Comparison of ENCODE assay signal across 22 cellular contexts in the genomic region with DNA sequence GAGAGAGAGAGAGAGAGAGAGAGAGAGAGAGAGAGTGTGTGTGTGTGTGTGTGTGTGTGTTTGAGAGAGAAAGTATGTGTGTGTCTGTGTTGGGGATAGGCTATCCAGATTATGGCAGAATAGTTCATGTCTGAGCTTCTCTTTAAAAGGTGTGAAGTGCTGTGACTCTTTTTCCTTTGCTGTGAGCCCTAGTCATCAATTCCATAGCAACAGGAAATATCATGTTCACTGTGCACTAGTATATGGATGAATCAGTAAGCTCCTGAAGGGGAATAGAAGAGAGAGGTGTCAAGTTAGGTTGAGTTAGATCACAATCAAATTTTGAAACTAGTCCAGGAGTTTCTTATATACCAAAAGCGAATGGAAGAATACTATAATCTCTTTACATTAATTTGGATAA.
DNase-seq lines count a peak whose midpoint lies in the region; ATAC-seq, FAIRE-seq and TF ChIP-seq lines count a peak whose summit lies in the region.
"Had no signal": no experiment of that assay in that cellular context is flagged by ENCODE, and none has a peak within 500 bp of the region (broad histone marks: within the 10 kb centered on the region; RNA-seq: fewer than 3 reads in every experiment).

No MANE protein-coding gene starts in this region.

- peak; percentile 37 for FAIRE-seq in endothelial cell of umbilical vein (lab: Jason Lieb, UNC)
- no peak for FAIRE-seq in small intestine (lab: Jason Lieb, UNC)

- H3K36me3 ChIP-seq in endothelial cell of umbilical vein (ENCODE audit: control insufficient read depth in 2 of 2, extremely low read depth in 1 of 2, insufficient read depth in 2 of 2, low read length in 2 of 2), result no peaks in the 10 kb centered on the region
- H3K36me3 ChIP-seq in small intestine (ENCODE audit: control insufficient read depth in 2 of 2, insufficient read depth in 2 of 2, low read length in 2 of 2), result no peaks in the 10 kb centered on the region
- H3K36me3 ChIP-seq: BLaER1 treated with 17β-estradiol and CSF1 and Interleukin-3, amounts not matched to agents 10 nM and 100 nM; thyroid gland had no signal

- H3K27ac ChIP-seq in endothelial cell of umbilical vein (ENCODE audit: insufficient read depth, low read depth, low read length) (no peak overlapping the region), small intestine (ENCODE audit: low read depth in 1 of 2, low read length in 1 of 2) (no peak overlapping the region)
- H3K27ac ChIP-seq: BLaER1 treated with 17β-estradiol and CSF1 and Interleukin-3, amounts not matched to agents 10 nM and 100 nM; PC-9; thyroid gland had no signal

- no peak overlapping the region for H3K4me3 ChIP-seq in endothelial cell of umbilical vein (replicated peaks in 1 of 3; ENCODE audit: insufficient read depth in 1 of 3, low read depth in 1 of 3, low read length in 3 of 3)
- no peak overlapping the region for H3K4me3 ChIP-seq in small intestine (ENCODE audit: low read depth in 1 of 2, low read length in 2 of 2)
- H3K4me3 ChIP-seq: BLaER1 treated with 17β-estradiol and CSF1 and Interleukin-3, amounts not matched to agents 10 nM and 100 nM; PC-9; thyroid gland had no signal

- H3K4me1 ChIP-seq in endothelial cell of umbilical vein (ENCODE audit: control insufficient read depth, extremely low read depth, insufficient read depth, low read length) (no peaks in the 10 kb centered on the region), small intestine (ENCODE audit: control insufficient read depth in 2 of 2, insufficient read depth in 1 of 2, low read depth in 1 of 2, low read length in 1 of 2) (no peaks in the 10 kb centered on the region)
- H3K4me1 ChIP-seq: BLaER1 treated with 17β-estradiol and CSF1 and Interleukin-3, amounts not matched to agents 10 nM and 100 nM; thyroid gland had no signal

- 83 to 87% (median 86%) methylated on average over 1 of the region's 1 CpG for WGBS in small intestine, 3 donors

- DNase-seq in GM03348 (ENCODE audit: low spot score) (peak; percentile 8), M059J (ENCODE audit: low read depth) (peak; percentile 70), endothelial cell of umbilical vein (ENCODE audit: low read depth, low spot score) (peak; percentile 56), lung microvascular endothelial cell (ENCODE audit: low read depth in 2 of 2) (peak; percentile 52 to 55), small intestine (no peak), NCI-H1048 (lab: John Stamatoyannopoulos, UW) (no peak), inferior parietal cortex (ENCODE audit: extremely low spot score) (no peak)
- DNase-seq in activated CD4-positive, alpha-beta T cell treated with anti-CD3 and anti-CD28 coated beads for 36 hours, result no peak
- DNase-seq: activated B cell treated with CpG ODN at 0.5 μM for 24 hours; activated CD8-positive, alpha-beta T cell treated with anti-CD3 and anti-CD28 coated beads, Interleukin-2, amount 10 ng/mL, durations not matched to agents 7 days and 5 days; activated T-cell treated with anti-CD3 and anti-CD28 coated beads, Interleukin-2, amount 50 U/mL, for 48 hours; foreskin melanocyte; MV-4-11; NCI-H2029; NCI-H69; thyroid gland had no signal

- CTCF ChIA-PET in endothelial cell of umbilical vein (lab: Charles Lee), result interaction anchor here (1.0 to 1.3 kb wide), 2 partner anchors 9 to 16 kb away, joined by 3 to 4 read pairs; no protein-coding TSS in a partner anchor
- CTCF ChIA-PET in activated CD4-positive, alpha-beta T cell treated with anti-CD3 and anti-CD28 coated beads for 36 hours (lab: Charles Lee), result no interaction called here

- H3K9me1 ChIP-seq in endothelial cell of umbilical vein (replicated peaks; ENCODE audit: control insufficient read depth, extremely low read depth, insufficient read depth, low read length), result no peaks in the 10 kb centered on the region

- no peak overlapping the region for H3K4me2 ChIP-seq in endothelial cell of umbilical vein (ENCODE audit: insufficient read depth, low read length)
- H3K4me2 ChIP-seq: BLaER1 treated with 17β-estradiol and CSF1 and Interleukin-3, amounts not matched to agents 10 nM and 100 nM; PC-9 had no signal

- H3K9ac ChIP-seq in endothelial cell of umbilical vein (replicated peaks; ENCODE audit: extremely low read depth, insufficient read depth, low read length), result no peak overlapping the region
- H3K9ac ChIP-seq: BLaER1 treated with 17β-estradiol and CSF1 and Interleukin-3, amounts not matched to agents 10 nM and 100 nM had no signal

- H3K36me3 Mint-ChIP-seq in activated CD4-positive, alpha-beta T cell treated with anti-CD3 and anti-CD28 coated beads for 36 hours (ENCODE audit: low read depth), result no peaks in the 10 kb centered on the region
- H3K36me3 Mint-ChIP-seq: activated naive CD8-positive, alpha-beta T cell; brain; stimulated activated effector memory CD8-positive, alpha-beta T cell treated with anti-CD3 and anti-CD28 coated beads, Interleukin-12 subunit alpha, Interleukin-12 subunit beta, amount 100 ng/mL, for 72 hours had no signal

- no peak for ATAC-seq in activated CD4-positive, alpha-beta T cell treated with anti-CD3 and anti-CD28 coated beads for 36 hours
- ATAC-seq: activated CD8-positive, alpha-beta T cell treated with anti-CD3 and anti-CD28 coated beads, Interleukin-2, amount 10 ng/mL, durations not matched to agents 7 days and 5 days; stimulated activated effector memory CD8-positive, alpha-beta T cell treated with anti-CD3 and anti-CD28 coated beads, Interleukin-12 subunit alpha, Interleukin-12 subunit beta, amount 100 ng/mL, for 72 hours had no signal

- no peaks in the 10 kb centered on the region for H4K20me1 ChIP-seq in endothelial cell of umbilical vein (replicated peaks; ENCODE audit: control insufficient read depth, extremely low read depth, insufficient read depth, low read length)
- H4K20me1 ChIP-seq: BLaER1 treated with 17β-estradiol and CSF1 and Interleukin-3, amounts not matched to agents 10 nM and 100 nM had no signal

- H3K27ac Mint-ChIP-seq in activated CD4-positive, alpha-beta T cell treated with anti-CD3 and anti-CD28 coated beads for 36 hours, result no peak overlapping the region
- H3K27ac Mint-ChIP-seq: activated B cell treated with CpG ODN at 0.5 μM for 24 hours; activated CD8-positive, alpha-beta T cell treated with anti-CD3 and anti-CD28 coated beads, Interleukin-2, amount 10 ng/mL, durations not matched to agents 7 days and 5 days; activated naive CD8-positive, alpha-beta T cell; brain; stimulated activated effector memory CD8-positive, alpha-beta T cell treated with anti-CD3 and anti-CD28 coated beads, Interleukin-12 subunit alpha, Interleukin-12 subunit beta, amount 100 ng/mL, for 72 hours; T-helper 2 cell treated with Interferon-gamma antibody and Interleukin-4, amounts not matched to agents 5 μg/mL and 100 μg/mL, for 36 hours had no signal

- H3K79me2 ChIP-seq in endothelial cell of umbilical vein (ENCODE audit: control insufficient read depth, insufficient read depth, low read length), result no peaks in the 10 kb centered on the region

- no peak for TF ChIP-seq CTCF in endothelial cell of umbilical vein (IDR thresholded peaks at IDR 0.05; ENCODE audit: extremely low read depth in 1 of 2, insufficient read depth in 1 of 2, low read depth in 1 of 2, low read length in 2 of 2)

- no peaks in the 10 kb centered on the region for H3K27me3 ChIP-seq in endothelial cell of umbilical vein (ENCODE audit: control insufficient read depth in 2 of 2, insufficient read depth in 2 of 2, low read length in 2 of 2)
- no peaks in the 10 kb centered on the region for H3K27me3 ChIP-seq in small intestine (ENCODE audit: control insufficient read depth in 2 of 2, insufficient read depth in 2 of 2, low read length in 2 of 2)
- H3K27me3 ChIP-seq: BLaER1 treated with 17β-estradiol and CSF1 and Interleukin-3, amounts not matched to agents 10 nM and 100 nM; thyroid gland had no signal

- H3K9me3 ChIP-seq in endothelial cell of umbilical vein (replicated peaks; ENCODE audit: control insufficient read depth, insufficient read depth, low read length) (no peaks in the 10 kb centered on the region), small intestine (ENCODE audit: control insufficient read depth, low read depth) (no peaks in the 10 kb centered on the region)
- H3K9me3 ChIP-seq: thyroid gland had no signal

- intact Hi-C loops in endothelial cell of umbilical vein (cut with micrococcal nuclease), result no loop called here
- intact Hi-C loops in activated CD4-positive, alpha-beta T cell treated with anti-CD3 and anti-CD28 coated beads for 36 hours (cut with DNase I, micrococcal nuclease), result no loop called here

- no peaks in the 10 kb centered on the region for H3K4me1 Mint-ChIP-seq in activated CD4-positive, alpha-beta T cell treated with anti-CD3 and anti-CD28 coated beads for 36 hours
- H3K4me1 Mint-ChIP-seq: activated B cell treated with CpG ODN at 0.5 μM for 24 hours; stimulated activated effector memory CD8-positive, alpha-beta T cell treated with anti-CD3 and anti-CD28 coated beads, Interleukin-12 subunit alpha, Interleukin-12 subunit beta, amount 100 ng/mL, for 72 hours had no signal

- H3K27me3 Mint-ChIP-seq in activated CD4-positive, alpha-beta T cell treated with anti-CD3 and anti-CD28 coated beads for 36 hours, result no peaks in the 10 kb centered on the region
- H3K27me3 Mint-ChIP-seq: activated B cell treated with CpG ODN at 0.5 μM for 24 hours; activated naive CD8-positive, alpha-beta T cell; brain had no signal

- no peaks in the 10 kb centered on the region for H3K9me3 Mint-ChIP-seq in activated CD4-positive, alpha-beta T cell treated with anti-CD3 and anti-CD28 coated beads for 36 hours (ENCODE audit: low read depth)
- H3K9me3 Mint-ChIP-seq: activated B cell treated with CpG ODN at 0.5 μM for 24 hours; stimulated activated effector memory CD8-positive, alpha-beta T cell treated with anti-CD3 and anti-CD28 coated beads, Interleukin-12 subunit alpha, Interleukin-12 subunit beta, amount 100 ng/mL, for 72 hours; T-helper 2 cell treated with Interferon-gamma antibody and Interleukin-4, amounts not matched to agents 5 μg/mL and 100 μg/mL, for 36 hours had no signal

- H3K4me3 Mint-ChIP-seq in activated CD4-positive, alpha-beta T cell treated with anti-CD3 and anti-CD28 coated beads for 36 hours, result no peak overlapping the region
- H3K4me3 Mint-ChIP-seq: activated B cell treated with CpG ODN at 0.5 μM for 24 hours; activated CD8-positive, alpha-beta T cell treated with anti-CD3 and anti-CD28 coated beads, Interleukin-2, amount 10 ng/mL, durations not matched to agents 7 days and 5 days; activated naive CD8-positive, alpha-beta T cell; brain; stimulated activated effector memory CD8-positive, alpha-beta T cell treated with anti-CD3 and anti-CD28 coated beads, Interleukin-12 subunit alpha, Interleukin-12 subunit beta, amount 100 ng/mL, for 72 hours; T-helper 2 cell treated with Interferon-gamma antibody and Interleukin-4, amounts not matched to agents 5 μg/mL and 100 μg/mL, for 36 hours had no signal

- TF ChIP-seq POLR2A in endothelial cell of umbilical vein (IDR thresholded peaks at IDR 0.05; ENCODE audit: low read depth, low read length), result no peak

- POLR2A ChIA-PET in endothelial cell of umbilical vein (lab: Charles Lee), result no interaction called here
- POLR2A ChIA-PET in activated CD4-positive, alpha-beta T cell treated with anti-CD3 and anti-CD28 coated beads for 36 hours (lab: Charles Lee), result no interaction called here

- BruUV-seq in endothelial cell of umbilical vein (replicated peaks; lab: Mats Ljungman, UMichigan), result no TSS peak

- H2AFZ ChIP-seq in endothelial cell of umbilical vein (ENCODE audit: low read depth, low read length), result no peak overlapping the region
- H2AFZ ChIP-seq: PC-9 had no signal

- dilution Hi-C loops in endothelial cell of umbilical vein (cut with MboI; ENCODE audit: extremely low pct_ligation_motif_present, low sequenced_read_pairs), result no loop called here

Comparison
In these comparisons a context has a peak if more than half of its experiments do, and no peak if none do; other contexts are left out.
1. DNase-seq: peak in GM03348 (single experiment), M059J (single experiment), endothelial cell of umbilical vein (single experiment) and lung microvascular endothelial cell (2 of 2); none in small intestine (single experiment), NCI-H1048 (single experiment), inferior parietal cortex (single experiment) and activated CD4-positive, alpha-beta T cell treated with anti-CD3 and anti-CD28 coated beads for 36 hours (single experiment).